In the genomic region with DNA sequence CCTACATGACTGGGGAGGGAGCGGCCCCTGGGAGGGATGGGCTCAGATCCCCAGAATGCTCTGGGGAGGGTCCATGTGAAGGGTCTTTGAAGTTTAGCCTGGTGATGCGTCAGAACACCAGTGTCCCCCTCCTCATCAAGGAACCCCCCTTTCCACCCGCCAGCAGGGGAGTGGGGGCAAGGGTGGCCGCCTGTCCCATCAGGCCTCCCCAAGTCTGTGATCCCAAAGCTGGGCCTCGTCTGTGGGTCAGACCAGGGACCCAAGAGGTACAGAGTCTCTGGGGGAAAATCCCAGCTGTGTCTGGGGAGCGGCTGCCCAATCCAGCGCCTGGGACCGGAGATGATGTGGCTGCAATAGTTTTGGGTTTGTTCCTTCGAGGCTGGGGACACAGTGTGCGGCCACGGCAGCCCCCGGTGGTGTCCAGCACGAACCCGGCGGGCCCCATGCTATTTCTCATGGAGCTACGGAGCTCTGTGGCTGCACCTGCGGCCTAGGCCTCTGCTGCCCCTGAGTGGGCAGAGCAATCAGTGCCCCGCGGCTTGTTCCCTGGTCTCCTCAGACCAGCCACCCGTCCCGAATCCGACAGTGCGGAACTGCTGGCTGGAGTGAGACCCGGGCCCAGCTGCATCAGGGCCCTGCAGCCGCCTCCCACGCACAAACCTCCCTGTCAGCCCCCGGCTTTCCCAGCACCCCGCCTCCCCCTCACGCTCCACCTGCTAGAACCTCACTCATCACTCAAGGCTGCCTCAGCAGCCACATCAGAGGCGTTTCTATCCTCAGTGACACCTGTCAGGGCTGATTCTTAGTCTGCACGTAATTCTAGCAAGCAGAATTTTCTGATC, we compare ENCODE assay signal across 11 cellular contexts. TPM values are rescaled to one million over a fixed set of nuclear protein-coding genes. Genes with fewer than 3 reads are reported as not detected.
DNase-seq lines count a peak whose midpoint lies in the region; TF ChIP-seq lines count a peak whose summit lies in the region.
"Had no signal": no experiment of that assay in that cellular context is flagged by ENCODE, and none has a peak within 500 bp of the region (broad histone marks: within the 10 kb centered on the region; RNA-seq: fewer than 3 reads in every experiment).

No MANE protein-coding gene starts in this region.

- H3K9me3 ChIP-seq in WERI-Rb-1 (ENCODE audit: severe bottlenecking), result no peaks in the 10 kb centered on the region
- H3K9me3 ChIP-seq: breast epithelium had no signal

- peaks cover 6% of the 10 kb centered on the region for H3K27me3 Mint-ChIP-seq in glutamatergic neuron (ENCODE audit: unreplicated experiment)

- H3K9me3 Mint-ChIP-seq in glutamatergic neuron (ENCODE audit: unreplicated experiment), result peaks cover 6% of the 10 kb centered on the region

- in situ Hi-C loops in ACHN (cut with HindIII; ENCODE audit: low pct_ligation_motif_present, low pct_unique_long_range_greater_than_20kb, low sequenced_read_pairs), result no loop called here

- no peak overlapping the region for H3K4me3 ChIP-seq in WERI-Rb-1 (ENCODE audit: low read depth, low read length)
- H3K4me3 ChIP-seq: breast epithelium had no signal

- peak; percentile 34 to 43 for DNase-seq in activated CD8-positive, alpha-beta memory T cell treated with anti-CD3 and anti-CD28 coated beads for 1 hour (ENCODE audit: extremely low read depth in 1 of 2, low read depth in 1 of 2)
- DNase-seq in activated CD8-positive, alpha-beta memory T cell treated with anti-CD3 and anti-CD28 coated beads, Interleukin-2, amount 50 U/mL, for 48 hours, result no peak
- peak; percentile 94 for DNase-seq in WERI-Rb-1
- peak; percentile 39 for DNase-seq in glutamatergic neuron
- DNase-seq in stimulated activated CD8-positive, alpha-beta memory T cell treated with anti-CD3 and anti-CD28 coated beads, Interleukin-7, amount 100 ng/mL, for 4 hours (ENCODE audit: low read depth in 2 of 2), result peak; percentile 51 to 64
- DNase-seq in glomerular visceral epithelial cell (ENCODE audit: extremely low spot score), result no peak
- DNase-seq in ACHN, result no peak
- no peak for DNase-seq in NCI-H748 treated with DMSO at 0.1 percent for 48 hours (lab: John Stamatoyannopoulos, UW)
- DNase-seq: NCI-H446 treated with DMSO at 0.1 percent for 48 hours had no signal

- peak; percentile 49 for TF ChIP-seq CTCF in WERI-Rb-1 (IDR thresholded peaks at IDR 0.05; ENCODE audit: low read depth, low read length)
- no peak for TF ChIP-seq CTCF in glutamatergic neuron (IDR thresholded peaks at IDR 0.05; ENCODE audit: partially characterized antibody, unreplicated experiment)

- peaks cover 14% of the 10 kb centered on the region for H3K4me1 Mint-ChIP-seq in glutamatergic neuron (ENCODE audit: low read depth, unreplicated experiment)

- peak overlapping the region; percentile 38 for H3K27ac Mint-ChIP-seq in glutamatergic neuron (ENCODE audit: unreplicated experiment)

- H3K36me3 ChIP-seq in WERI-Rb-1, result peaks cover 6% of the 10 kb centered on the region; the same call in 1 of the 2 replicates
- H3K36me3 ChIP-seq: breast epithelium had no signal

- H3K27me3 ChIP-seq in WERI-Rb-1 (ENCODE audit: insufficient read depth, low read depth, severe bottlenecking), result no peaks in the 10 kb centered on the region
- H3K27me3 ChIP-seq: breast epithelium had no signal

- H3K36me3 Mint-ChIP-seq in glutamatergic neuron (ENCODE audit: unreplicated experiment), result no peaks in the 10 kb centered on the region
- H3K36me3 Mint-ChIP-seq: CD14-positive monocyte had no signal

- no peak overlapping the region for H3K4me3 Mint-ChIP-seq in glutamatergic neuron (ENCODE audit: unreplicated experiment)
- H3K4me3 Mint-ChIP-seq: CD14-positive monocyte had no signal

- peak overlapping the region; percentile 88 for H3K27ac ChIP-seq in WERI-Rb-1

RNA-seq across cellular contexts. Expression of a gene that starts 29.2 kb away (rescaled TPM):
- 2.0 TPM for total RNA-seq in glutamatergic neuron (ENCODE audit: unreplicated experiment)

Comparison
In these comparisons a context has a peak if more than half of its experiments do, and no peak if none do; other contexts are left out.
1. DNase-seq: peak in activated CD8-positive, alpha-beta memory T cell treated with anti-CD3 and anti-CD28 coated beads for 1 hour (2 of 2), WERI-Rb-1 (single experiment), glutamatergic neuron (single experiment) and stimulated activated CD8-positive, alpha-beta memory T cell treated with anti-CD3 and anti-CD28 coated beads, Interleukin-7, amount 100 ng/mL, for 4 hours (2 of 2); none in activated CD8-positive, alpha-beta memory T cell treated with anti-CD3 and anti-CD28 coated beads, Interleukin-2, amount 50 U/mL, for 48 hours (single experiment), glomerular visceral epithelial cell (single experiment), ACHN (single experiment) and NCI-H748 treated with DMSO at 0.1 percent for 48 hours (single experiment).